In genomic region chr2:240565267-240566202, GRCh38 we compare ENCODE assay signal across 8 cellular contexts. TPM values are rescaled to one million over a fixed set of nuclear protein-coding genes. Genes with fewer than 3 reads are reported as not detected.
A peak's percentile ranks its signal among the peaks of the same experiment; 100 is the strongest.
DNase-seq lines count a peak whose midpoint lies in the region; ATAC-seq, FAIRE-seq and TF ChIP-seq lines count a peak whose summit lies in the region.

No MANE protein-coding gene starts in this region.

- FAIRE-seq in pancreas (lab: Jason Lieb, UNC): no peak

- peak; percentile 67 for TF ChIP-seq POLR2A in transverse colon (IDR thresholded peaks at IDR 0.05)

- H3K4me3 ChIP-seq in fibroblast of lung (replicated peaks in 1 of 4; ENCODE audit: control extremely low read depth in 1 of 4, insufficient read depth in 1 of 4, low read depth in 3 of 4, low read length in 4 of 4): peak overlapping the region in 1 of 4 experiments; percentile 34
- H3K4me3 ChIP-seq in pancreas: peak overlapping the region in 2 of 4 donors; percentile 79 to 91
- H3K4me3 ChIP-seq in transverse colon: peak overlapping the region in 2 of 4 donors; percentile 76 to 77

- ATAC-seq in HG03045 (IDR thresholded peaks at IDR 0.05; ENCODE audit: unreplicated experiment): peak; percentile 35
- peak; percentile 14 to 54 (median 23) for ATAC-seq in pancreas

- H3K27ac ChIP-seq in fibroblast of lung (ENCODE audit: insufficient read depth, low read length) (peak overlapping the region; percentile 27), pancreas (peak overlapping the region; percentile 67 to 95 (median 82)), transverse colon (peak overlapping the region; percentile 96 to 99 (median 97))

- intact Hi-C loops in pancreas (cut with DNase I): no loop called here
- intact Hi-C loops in transverse colon (cut with DNase I; ENCODE audit: low total_unique reads): no loop called here

- H3K9ac ChIP-seq in fibroblast of lung (ENCODE audit: insufficient read depth, low read length): peak overlapping the region; percentile 30

- H3K36me3 ChIP-seq in fibroblast of lung (ENCODE audit: control insufficient read depth, insufficient read depth, low read length) (no peaks in the 10 kb centered on the region), pancreas (no peaks in the 10 kb centered on the region), transverse colon (no peaks in the 10 kb centered on the region)

- WGBS in pancreas, 2 donors: 54 to 57% methylated on average over 27 of the region's 27 CpGs
- 37 to 51% methylated on average over 2 to 26 of the region's 27 CpGs for WGBS in transverse colon (ENCODE audit: low coverage in 1 of 2), 2 donors

- H3K9me3 ChIP-seq in fibroblast of lung (ENCODE audit: control insufficient read depth, insufficient read depth, low read depth, low read length): no peaks in the 10 kb centered on the region
- H3K9me3 ChIP-seq in pancreas: no peaks in the 10 kb centered on the region
- H3K9me3 ChIP-seq in transverse colon: no peaks in the 10 kb centered on the region

- in situ Hi-C loops in transverse colon (cut with MboI; ENCODE audit: low pct_ligation_motif_present in 1 of 4, low pct_unique_long_range_greater_than_20kb in 1 of 4, low sequenced_read_pairs in 3 of 4): no loop called here

- peaks cover 5% of the 10 kb centered on the region for H3K79me2 ChIP-seq in fibroblast of lung (ENCODE audit: control insufficient read depth, insufficient read depth, low read length)

- H4K20me1 ChIP-seq in fibroblast of lung (ENCODE audit: control insufficient read depth, extremely low read depth, insufficient read depth, low read length): no peaks in the 10 kb centered on the region

- DNase-seq in NCI-H526 (lab: John Stamatoyannopoulos, UW): peak; percentile 34 to 65
- no peak for DNase-seq in NCI-H526 treated with DMSO at 0.1 percent for 48 hours (lab: John Stamatoyannopoulos, UW)
- DNase-seq in OCI-M1 (lab: John Stamatoyannopoulos, UW): peak; percentile 97
- peak; percentile 78 for DNase-seq in activated T-cell treated with anti-CD3 and anti-CD28 coated beads for 4 hours
- DNase-seq in fibroblast of lung (ENCODE audit: low read depth in 2 of 2): peak in 1 of 2 donors; percentile 71
- peak; percentile 66 to 89 (median 78) for DNase-seq in pancreas
- DNase-seq in transverse colon: peak; percentile 90

- TF ChIP-seq EP300 in transverse colon (IDR thresholded peaks at IDR 0.05; ENCODE audit: low read depth): no peak

- H3K27me3 ChIP-seq in fibroblast of lung (ENCODE audit: control insufficient read depth, insufficient read depth, low read length) (no peaks in the 10 kb centered on the region), pancreas (no peaks in the 10 kb centered on the region), transverse colon (no peaks in the 10 kb centered on the region)

- H2AFZ ChIP-seq in fibroblast of lung (ENCODE audit: low read length): peak overlapping the region; percentile 62

- no peak for TF ChIP-seq CTCF in fibroblast of lung (conservative IDR thresholded peaks at IDR 0.05 in 1 of 2, IDR thresholded peaks at IDR 0.05 in 1 of 2; ENCODE audit: low read depth in 1 of 2, low read length in 2 of 2)
- no peak for TF ChIP-seq CTCF in pancreas (IDR thresholded peaks at IDR 0.05)
- TF ChIP-seq CTCF in transverse colon (IDR thresholded peaks at IDR 0.05): no peak

- H3K4me1 ChIP-seq in fibroblast of lung (ENCODE audit: control insufficient read depth, extremely low read depth, insufficient read depth, low read length): peaks cover 26% of the 10 kb centered on the region
- H3K4me1 ChIP-seq in pancreas: peaks cover 18 to 43% (median 40%) of the 10 kb centered on the region in 3 donors
- peaks cover 46 to 67% (median 58%) of the 10 kb centered on the region in 4 donors for H3K4me1 ChIP-seq in transverse colon

- peak overlapping the region; percentile 23 for H3K4me2 ChIP-seq in fibroblast of lung (ENCODE audit: extremely low read depth, insufficient read depth, low read length)

RNA-seq across cellular contexts. Expression of gene RNPEPL1, which starts 2.7 kb away (rescaled TPM):
- 10.3 and 20.6 TPM in 2 replicates for total RNA-seq in fibroblast of lung
- 7.9 and 10.0 TPM in 2 replicates for polyA plus RNA-seq in fibroblast of lung
- 38.7 and 49.1 TPM in 2 replicates for polyA plus RNA-seq in fibroblast of lung (2012)
- 93.8 and 122 TPM in 2 replicates for polyA minus RNA-seq in fibroblast of lung (ENCODE audit: low replicate concordance)
- 10 to 100 TPM; 37.1 to 48.5 (median 39.6) TPM for total RNA-seq in pancreas
- 100 to 1,000 TPM in 1 of 2 donors, 10 to 100 TPM in 1; 80.3 to 195 TPM for polyA plus RNA-seq in pancreas
- 100 to 1,000 TPM; 118 to 208 (median 151) TPM for total RNA-seq in transverse colon

RNA-seq across cellular contexts. Expression of gene DUSP28, which starts 5.4 kb away (rescaled TPM):
- total RNA-seq in fibroblast of lung: 1.8 and 2.5 TPM in 2 replicates
- polyA plus RNA-seq in fibroblast of lung: 2.8 and 3.9 TPM in 2 replicates
- 3.1 and 3.9 TPM in 2 replicates for polyA plus RNA-seq in fibroblast of lung (2012)
- 1.7 and 6.2 TPM in 2 replicates for polyA minus RNA-seq in fibroblast of lung (ENCODE audit: low replicate concordance)
- 1 to 10 TPM; 1.6 to 3.5 (median 2.4) TPM for total RNA-seq in pancreas
- polyA plus RNA-seq in pancreas: 1 to 10 TPM; 2.6 to 5.0 TPM
- total RNA-seq in transverse colon: 10 to 100 TPM in 1 of 4 donors, 1 to 10 TPM in 3; 3.4 to 10.8 (median 6.2) TPM

RNA-seq across cellular contexts. Expression of gene ANKMY1, which starts 7.7 kb away (rescaled TPM):
- total RNA-seq in fibroblast of lung (3.9 and 7.4 TPM in 2 replicates), pancreas (10 to 100 TPM in 4 of 6 donors, 1 to 10 TPM in 2; 6.9 to 11.8 (median 10.3) TPM), transverse colon (10 to 100 TPM; 15.1 to 64.0 (median 27.5) TPM)
- polyA plus RNA-seq in fibroblast of lung (2.5 and 2.8 TPM in 2 replicates), pancreas (10 to 100 TPM; 11.3 to 20.1 TPM)
- 2.6 and 3.2 TPM in 2 replicates for polyA plus RNA-seq in fibroblast of lung (2012)
- 14.7 and 16.6 TPM in 2 replicates for polyA minus RNA-seq in fibroblast of lung (ENCODE audit: low replicate concordance)

RNA-seq across cellular contexts. Expression of gene CAPN10, which starts 21.0 kb away (rescaled TPM):
- total RNA-seq in fibroblast of lung (17.2 and 23.0 TPM in 2 replicates), pancreas (10 to 100 TPM in 3 of 6 donors, 1 to 10 TPM in 3; 8.6 to 19.0 (median 10.9) TPM), transverse colon (100 to 1,000 TPM in 1 of 4 donors, 10 to 100 TPM in 3; 41.9 to 118 (median 48.7) TPM)
- polyA plus RNA-seq in fibroblast of lung (3.6 and 4.0 TPM in 2 replicates), pancreas (10 to 100 TPM; 47.0 to 49.3 TPM)
- polyA plus RNA-seq in fibroblast of lung (2012): 6.4 and 9.2 TPM in 2 replicates
- polyA minus RNA-seq in fibroblast of lung (ENCODE audit: low replicate concordance): 2.8 and 8.5 TPM in 2 replicates

RNA-seq across cellular contexts. Expression of gene GPR35, which starts 59.7 kb away (rescaled TPM):
- total RNA-seq in fibroblast of lung (1.0 and 1.2 TPM in 2 replicates), pancreas (1 to 10 TPM in 2 of 6 donors, under 1 TPM in 4; 0.35 to 1.4 (median 0.84) TPM), transverse colon (100 to 1,000 TPM in 3 of 4 donors, 10 to 100 TPM in 1; 91.1 to 244 (median 136) TPM)
- polyA plus RNA-seq in fibroblast of lung (0.09 TPM in 1 of 2 replicates, not detected in the other), pancreas (1 to 10 TPM; 4.1 to 4.6 TPM)
- polyA plus RNA-seq in fibroblast of lung (2012): 0.10 and 0.15 TPM in 2 replicates
- polyA minus RNA-seq in fibroblast of lung (ENCODE audit: low replicate concordance): not detected in 2 replicates

Comparison
In these comparisons a context has a peak if more than half of its experiments do, and no peak if none do; other contexts are left out.
1. H3K27ac ChIP-seq: peak in every context shown above with its lines; median percentile 97 in transverse colon; 82 in pancreas; 27 in fibroblast of lung.